21 cellular contexts compared by ENCODE assay signal in genomic region chr5:154842689-154843530, GRCh38. TPM values are rescaled to one million over a fixed set of nuclear protein-coding genes. Genes with fewer than 3 reads are reported as not detected.
A peak's percentile ranks its signal among the peaks of the same experiment; 100 is the strongest.
DNase-seq lines count a peak whose midpoint lies in the region; ATAC-seq, FAIRE-seq and TF ChIP-seq lines count a peak whose summit lies in the region.
"Had no signal": no experiment of that assay in that cellular context is flagged by ENCODE, and none has a peak within 500 bp of the region (broad histone marks: within the 10 kb centered on the region; RNA-seq: fewer than 3 reads in every experiment).

No MANE protein-coding gene starts in this region.

- ATAC-seq in HepG2 = peak; percentile 89
- ATAC-seq: GM23338, HCT116, Panc1 had no signal

- H3K36me3 ChIP-seq in HepG2 (replicated peaks in 1 of 2; ENCODE audit: control insufficient read depth in 1 of 2, insufficient read depth in 2 of 2, low read length in 2 of 2) (peaks cover 0 to 2% of the 10 kb centered on the region in 2 experiments; a peak in 1 of 5 replicates), small intestine (ENCODE audit: control insufficient read depth in 2 of 2, insufficient read depth in 2 of 2, low read length in 2 of 2) (no peaks in the 10 kb centered on the region), MM.1S (replicated peaks; ENCODE audit: insufficient read depth, low read length) (no peaks in the 10 kb centered on the region)

- H3K9me3 ChIP-seq in HepG2 (ENCODE audit: low read length) (no peaks in the 10 kb centered on the region), small intestine (ENCODE audit: control insufficient read depth, low read depth) (no peaks in the 10 kb centered on the region), MM.1S (replicated peaks; ENCODE audit: insufficient read depth, low read length) (no peaks in the 10 kb centered on the region)
- H3K9me3 ChIP-seq: SK-N-SH had no signal

- no peaks in the 10 kb centered on the region for H3K9me2 ChIP-seq in MM.1S (replicated peaks; ENCODE audit: insufficient read depth, low read length)
- H3K9me2 ChIP-seq: SK-N-SH had no signal

- intact Hi-C loops in HepG2 (cut with micrococcal nuclease; ENCODE audit: unreplicated experiment) = loop anchor here (1.0 kb wide), 1 partner anchor 8 kb away; no protein-coding TSS in a partner anchor

- BruUV-seq in HepG2 (replicated peaks; lab: Mats Ljungman, UMichigan) = no TSS peak

- no peak overlapping the region for H3K9ac ChIP-seq in HepG2 (ENCODE audit: insufficient read depth, low read depth, low read length)
- H3K9ac ChIP-seq in MM.1S (ENCODE audit: low read length) = no peak overlapping the region
- H3K9ac ChIP-seq: SK-N-SH had no signal

- H3K79me2 ChIP-seq in HepG2 (ENCODE audit: insufficient read depth, low read length) (no peaks in the 10 kb centered on the region), MM.1S (ENCODE audit: low read length) (no peaks in the 10 kb centered on the region)

- no peaks in the 10 kb centered on the region for H3F3A ChIP-seq in MM.1S (ENCODE audit: insufficient read depth, low read length)

- DNase-seq in LNCaP clone FGC (ENCODE audit: low read depth) = peak; percentile 75
- peak; percentile 90 for DNase-seq in HepG2 (ENCODE audit: low spot score)
- peak; percentile 27 for DNase-seq in small intestine
- DNase-seq in central memory CD4-positive, alpha-beta T cell = no peak
- DNase-seq in NCI-H69 (lab: John Stamatoyannopoulos, UW) = no peak
- no peak for DNase-seq in MM.1S
- DNase-seq: CD4-positive, alpha-beta T cell; NCI-H1092 treated with DMSO at 0.1 percent for 48 hours; NCI-H146; NCI-H2029 treated with DMSO at 0.1 percent for 48 hours; NCI-H345; NCI-H524; NCI-H82; SIG-M5; SK-N-SH had no signal

- H3K4me1 ChIP-seq in HepG2 (ENCODE audit: insufficient read depth, low read length) = peaks cover 85% of the 10 kb centered on the region
- H3K4me1 ChIP-seq in small intestine (ENCODE audit: control insufficient read depth in 2 of 2, insufficient read depth in 1 of 2, low read depth in 1 of 2, low read length in 1 of 2) = peaks cover under 1 to 4% of the 10 kb centered on the region in 2 donors
- no peaks in the 10 kb centered on the region for H3K4me1 ChIP-seq in MM.1S (ENCODE audit: low read length)

- TF ChIP-seq EP300 in HepG2 (IDR thresholded peaks at IDR 0.05; ENCODE audit: low read depth in 2 of 2, low read length in 2 of 2) (peak in 1 of 2 experiments; percentile 91; a peak in 2 of 4 replicates), HepG2 (CRISPR knock-in tag; IDR thresholded peaks at IDR 0.05; ENCODE audit: borderline replicate concordance) (peak; percentile 93)

- H4K20me1 ChIP-seq in HepG2 (ENCODE audit: insufficient read depth, low read length) = no peaks in the 10 kb centered on the region
- H4K20me1 ChIP-seq in MM.1S (ENCODE audit: insufficient read depth, low read length) = no peaks in the 10 kb centered on the region

- FAIRE-seq in HepG2 (lab: Jason Lieb, UNC) = peak; percentile 97
- no peak for FAIRE-seq in small intestine (lab: Jason Lieb, UNC)
- FAIRE-seq: G401.6, GM12892 had no signal

- TF ChIP-seq RAD21 in HepG2 (CRISPR knock-in tag; IDR thresholded peaks at IDR 0.05) = no peak

- H3K4me2 ChIP-seq in HepG2 (ENCODE audit: low read depth, low read length) = peak overlapping the region; percentile 65
- H3K4me2 ChIP-seq in MM.1S (ENCODE audit: low read depth, low read length) = no peak overlapping the region
- H3K4me2 ChIP-seq: GM23338, SK-N-SH had no signal

- TF ChIP-seq POLR2A in HepG2 (IDR thresholded peaks at IDR 0.05; ENCODE audit: insufficient read depth in 1 of 2, low read depth in 2 of 2, low read length in 2 of 2) = no peak

- no peak overlapping the region for H3K4me3 ChIP-seq in LNCaP clone FGC (ENCODE audit: low read depth, low read length)
- peak overlapping the region in 2 of 3 experiments; percentile 8 to 14; a peak in 1 of 6 replicates for H3K4me3 ChIP-seq in HepG2 (replicated peaks in 1 of 3; ENCODE audit: insufficient read depth in 1 of 3, low read depth in 2 of 3, low read length in 3 of 3)
- H3K4me3 ChIP-seq in small intestine (ENCODE audit: low read depth in 1 of 2, low read length in 2 of 2) = no peak overlapping the region
- H3K4me3 ChIP-seq in MM.1S (ENCODE audit: low read length) = no peak overlapping the region
- H3K4me3 ChIP-seq: GM23338 had no signal

- 12% methylated on average over 6 of the region's 6 CpGs for WGBS in HepG2 (ENCODE audit: low lambda C conversion rate)
- 53 to 80% (median 62%) methylated on average over 6 of the region's 6 CpGs for WGBS in small intestine, 3 donors

- in situ Hi-C loops in HepG2 (cut with HindIII; ENCODE audit: extremely low pct_ligation_motif_present, low pct_unique_long_range_greater_than_20kb) = no loop called here

- POLR2A ChIA-PET in HepG2 (lab: Yijun Ruan, JAX) = interaction anchor here (0.9 to 3.1 kb wide), 10 partner anchors 9 to 196 kb away, joined by 3 to 35 read pairs (median 4); partner anchors contain the start of gene CNOT8

- peak overlapping the region; percentile 58 for H3K27ac ChIP-seq in C4-2B
- peak overlapping the region; percentile 45 for H3K27ac ChIP-seq in HepG2 (ENCODE audit: extremely low read length, insufficient read depth, low read length)
- H3K27ac ChIP-seq in small intestine (ENCODE audit: low read depth in 1 of 2, low read length in 1 of 2) = no peak overlapping the region
- no peak overlapping the region for H3K27ac ChIP-seq in MM.1S (ENCODE audit: low read length)

- CTCF ChIA-PET in HepG2 (lab: Yijun Ruan, JAX; ENCODE audit: low intra/inter-chr PET ratio, low total read pairs) = no interaction called here

- H3K27me3 ChIP-seq in HepG2 (ENCODE audit: control insufficient read depth in 1 of 2, insufficient read depth in 2 of 2, low read length in 2 of 2) (no peaks in the 10 kb centered on the region), small intestine (ENCODE audit: control insufficient read depth in 2 of 2, insufficient read depth in 2 of 2, low read length in 2 of 2) (no peaks in the 10 kb centered on the region), MM.1S (replicated peaks; ENCODE audit: insufficient read depth, low read length) (no peaks in the 10 kb centered on the region)

- TF ChIP-seq CTCF in C4-2B (conservative IDR thresholded peaks at IDR 0.05) (no peak), LNCaP clone FGC (IDR thresholded peaks at IDR 0.05; ENCODE audit: control insufficient read depth, extremely low read depth, insufficient read depth) (no peak), HepG2 (CRISPR knock-in tag; IDR thresholded peaks at IDR 0.05) (no peak), MM.1S (IDR thresholded peaks at IDR 0.05; ENCODE audit: low read length) (no peak)

- no peak overlapping the region for H2AFZ ChIP-seq in HepG2 (ENCODE audit: low read length)
- no peak overlapping the region for H2AFZ ChIP-seq in MM.1S (ENCODE audit: low read length)
- H2AFZ ChIP-seq: GM23338 had no signal

RNA-seq across cellular contexts. Expression of gene FAXDC2, which starts 7.5 kb away (rescaled TPM):
- 3.0 and 4.7 TPM in 2 replicates for total RNA-seq in HepG2 (2016; rRNA removed; fragmentation: Illumina TruSeq; extraction: Trizol)
- 1.3 and 1.5 TPM in 2 replicates for total RNA-seq in HepG2 (2016; cell fraction: cytosol; rRNA removed; fragmentation: Illumina TruSeq; extraction: Trizol; ENCODE audit: low read depth)
- 4.3 and 5.0 TPM in 2 replicates for total RNA-seq in HepG2 (2016; cell fraction: insoluble cytoplasmic fraction; rRNA removed; fragmentation: Illumina TruSeq; extraction: Trizol)
- 3.5 and 4.3 TPM in 2 replicates for total RNA-seq in HepG2 (2016; cell fraction: membrane; rRNA removed; fragmentation: Illumina TruSeq; extraction: Trizol)
- total RNA-seq in HepG2 (2016; cell fraction: nucleus; rRNA removed; fragmentation: Illumina TruSeq; extraction: Trizol) = 5.5 and 5.8 TPM in 2 replicates
- polyA plus RNA-seq in HepG2 (2011; rRNA removed) (49.5 and 58.8 TPM in 2 replicates), small intestine (10 to 100 TPM; 10.8 to 17.0 (median 13.2) TPM)
- polyA plus RNA-seq in HepG2 (2011; cell fraction: cytosol; rRNA removed) = 41.5 and 43.5 TPM in 2 replicates
- polyA plus RNA-seq in HepG2 (2011; cell fraction: nucleus; rRNA removed) = 45.2 and 57.4 TPM in 2 replicates
- polyA plus RNA-seq in HepG2 (2012) = 27.6 and 33.1 TPM in 2 replicates
- polyA plus RNA-seq in HepG2 (2016; cell fraction: cytosol; fragmentation: Illumina TruSeq; extraction: Trizol; ENCODE audit: low read depth) = 1.3 and 1.9 TPM in 2 replicates
- polyA plus RNA-seq in HepG2 (2016; cell fraction: insoluble cytoplasmic fraction; fragmentation: Illumina TruSeq; extraction: Trizol; ENCODE audit: low read depth) = 3.7 and 4.2 TPM in 2 replicates
- 3.9 and 4.0 TPM in 2 replicates for polyA plus RNA-seq in HepG2 (2016; cell fraction: membrane; fragmentation: Illumina TruSeq; extraction: Trizol; ENCODE audit: low read depth)
- polyA plus RNA-seq in HepG2 (2016; cell fraction: nucleus; fragmentation: Illumina TruSeq; extraction: Trizol; ENCODE audit: insufficient read depth, low read depth) = 6.6 and 7.0 TPM in 2 replicates
- polyA minus RNA-seq in HepG2 (2011; rRNA and poly(A)+ RNA removed; ENCODE audit: low replicate concordance) = 0.05 and 101 TPM in 2 replicates
- 23.1 and 27.3 TPM in 2 replicates for polyA minus RNA-seq in HepG2 (2011; cell fraction: cytosol; rRNA and poly(A)+ RNA removed)
- 39.9 and 40.4 TPM in 2 replicates for polyA minus RNA-seq in HepG2 (2011; cell fraction: nucleus; rRNA and poly(A)+ RNA removed)
- total RNA-seq: CD4-positive, alpha-beta T cell had no signal

RNA-seq across cellular contexts. Expression of gene CNOT8, which starts 15.5 kb away (rescaled TPM):
- 37.1 and 50.3 TPM in 2 replicates for total RNA-seq in HepG2 (2016; rRNA removed; fragmentation: Illumina TruSeq; extraction: Trizol)
- 8.5 and 9.5 TPM in 2 replicates for total RNA-seq in HepG2 (2016; cell fraction: cytosol; rRNA removed; fragmentation: Illumina TruSeq; extraction: Trizol; ENCODE audit: low read depth)
- total RNA-seq in HepG2 (2016; cell fraction: insoluble cytoplasmic fraction; rRNA removed; fragmentation: Illumina TruSeq; extraction: Trizol) = 38.6 and 50.3 TPM in 2 replicates
- total RNA-seq in HepG2 (2016; cell fraction: membrane; rRNA removed; fragmentation: Illumina TruSeq; extraction: Trizol) = 21.9 and 23.8 TPM in 2 replicates
- 27.1 and 28.0 TPM in 2 replicates for total RNA-seq in HepG2 (2016; cell fraction: nucleus; rRNA removed; fragmentation: Illumina TruSeq; extraction: Trizol)
- polyA plus RNA-seq in HepG2 (2011; rRNA removed) = 63.8 and 74.9 TPM in 2 replicates
- 63.2 and 67.0 TPM in 2 replicates for polyA plus RNA-seq in HepG2 (2011; cell fraction: cytosol; rRNA removed)
- polyA plus RNA-seq in HepG2 (2011; cell fraction: nucleus; rRNA removed) = 46.3 and 57.5 TPM in 2 replicates
- polyA plus RNA-seq in HepG2 (2012) = 54.8 and 56.2 TPM in 2 replicates
- polyA plus RNA-seq in HepG2 (2016; cell fraction: cytosol; fragmentation: Illumina TruSeq; extraction: Trizol; ENCODE audit: low read depth) = 4.1 and 5.1 TPM in 2 replicates
- polyA plus RNA-seq in HepG2 (2016; cell fraction: insoluble cytoplasmic fraction; fragmentation: Illumina TruSeq; extraction: Trizol; ENCODE audit: low read depth) = 41.9 and 42.7 TPM in 2 replicates
- polyA plus RNA-seq in HepG2 (2016; cell fraction: membrane; fragmentation: Illumina TruSeq; extraction: Trizol; ENCODE audit: low read depth) = 12.2 and 12.5 TPM in 2 replicates
- polyA plus RNA-seq in HepG2 (2016; cell fraction: nucleus; fragmentation: Illumina TruSeq; extraction: Trizol; ENCODE audit: insufficient read depth, low read depth) = 48.0 and 49.6 TPM in 2 replicates
- polyA minus RNA-seq in HepG2 (2011; rRNA and poly(A)+ RNA removed; ENCODE audit: low replicate concordance) = 31.6 and 52.4 TPM in 2 replicates
- 51.4 and 54.3 TPM in 2 replicates for polyA minus RNA-seq in HepG2 (2011; cell fraction: cytosol; rRNA and poly(A)+ RNA removed)
- polyA minus RNA-seq in HepG2 (2011; cell fraction: nucleus; rRNA and poly(A)+ RNA removed) = 35.0 and 39.0 TPM in 2 replicates
- polyA plus RNA-seq in small intestine = 10 to 100 TPM; 43.5 to 54.1 (median 46.1) TPM

Comparison
In these comparisons a context has a peak if more than half of its experiments do, and no peak if none do; other contexts are left out.
1. H3K27ac ChIP-seq: peak in C4-2B (single experiment) and HepG2 (single experiment); none in small intestine (0 of 2) and MM.1S (single experiment).
2. DNase-seq: peak in LNCaP clone FGC (single experiment), HepG2 (single experiment) and small intestine (single experiment); none in central memory CD4-positive, alpha-beta T cell (single experiment), NCI-H69 (single experiment) and MM.1S (single experiment).
3. H3K4me3 ChIP-seq: peak in HepG2 (2 of 3); none in LNCaP clone FGC (single experiment), small intestine (0 of 2) and MM.1S (single experiment).